ENCODE assay signal across 1 cellular context in the genomic region with DNA sequence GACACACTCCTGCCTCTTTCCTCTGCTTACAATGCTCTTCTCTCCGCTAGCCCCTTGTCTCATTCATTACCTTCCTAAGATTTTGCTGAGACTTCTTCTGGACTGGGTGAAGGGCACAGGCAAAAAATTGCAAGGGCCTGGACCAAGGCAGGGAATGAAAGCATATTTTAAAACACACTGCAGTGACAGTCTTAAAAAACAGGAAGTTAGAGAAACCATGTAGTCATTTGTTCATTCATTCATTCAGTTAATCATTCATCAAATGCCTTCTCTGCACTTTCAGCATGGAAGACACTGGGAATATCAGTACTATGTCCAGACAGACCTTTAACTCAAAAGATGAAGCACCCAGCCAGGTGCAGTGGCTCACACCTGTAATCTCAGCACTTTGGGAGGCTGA.
TF ChIP-seq lines count a peak whose summit lies in the region.

No MANE protein-coding gene starts in this region.

TF ChIP-seq in K562, 482 proteins besides CTCF, POLR2A, EP300 and RAD21:
- no peak for TF ChIP-seq HIVEP1 (CRISPR knock-in tag; IDR thresholded peaks at IDR 0.05)
- TF ChIP-seq ZNF24 (IDR thresholded peaks at IDR 0.05), result peak; percentile 90
